Comparison of ENCODE assay signal across 17 cellular contexts in genomic region chr1:7268983-7269382, GRCh38.
DNase-seq lines count a peak whose midpoint lies in the region; TF ChIP-seq lines count a peak whose summit lies in the region.
"Had no signal": no experiment of that assay in that cellular context is flagged by ENCODE, and none has a peak within 500 bp of the region (broad histone marks: within the 10 kb centered on the region; RNA-seq: fewer than 3 reads in every experiment).

No MANE protein-coding gene starts in this region.

- peaks cover 14% of the 10 kb centered on the region for H3K9me3 Mint-ChIP-seq in activated CD4-positive, alpha-beta T cell treated with anti-CD3 and anti-CD28 coated beads, Interleukin-2, amount 10 ng/mL, durations not matched to agents 24 days and 14 days
- peaks cover 20% of the 10 kb centered on the region for H3K9me3 Mint-ChIP-seq in osteocyte (ENCODE audit: unreplicated experiment)

- H3K4me3 ChIP-seq in colonic mucosa, result no peak overlapping the region
- H3K4me3 ChIP-seq: BLaER1, GM23248, HAP-1 had no signal

- H3K4me1 ChIP-seq in colonic mucosa, result peaks cover 11% of the 10 kb centered on the region
- H3K4me1 ChIP-seq: BLaER1, HAP-1 had no signal

- no peaks in the 10 kb centered on the region for H3K27me3 ChIP-seq in colonic mucosa
- H3K27me3 ChIP-seq: BLaER1 had no signal

- H3K27ac ChIP-seq in colonic mucosa, result no peak overlapping the region
- H3K27ac ChIP-seq: 22Rv1, BLaER1, GM23248, HL-60 had no signal

- TF ChIP-seq CTCF in colonic mucosa (IDR thresholded peaks at IDR 0.05) (no peak), osteocyte (IDR thresholded peaks at IDR 0.05) (no peak)

- peak; percentile 7 for DNase-seq in activated CD4-positive, alpha-beta T cell treated with anti-CD3 and anti-CD28 coated beads, Interleukin-2, amount 10 ng/mL, durations not matched to agents 24 days and 14 days
- no peak for DNase-seq in activated CD4-positive, alpha-beta T cell treated with anti-CD3 and anti-CD28 coated beads for 1 hour
- DNase-seq in colonic mucosa, result peak; percentile 3
- DNase-seq in osteocyte (ENCODE audit: extremely low spot score, unreplicated experiment), result peak; percentile 13
- no peak for DNase-seq in NCI-H1092 (lab: John Stamatoyannopoulos, UW)
- DNase-seq in activated CD8-positive, alpha-beta memory T cell treated with anti-CD3 and anti-CD28 coated beads, Interleukin-2, amount 50 U/mL, for 4 hours, result no peak
- no peak for DNase-seq in effector CD8-positive, alpha-beta T cell (lab: John Stamatoyannopoulos, UW)
- DNase-seq: CD4-positive, alpha-beta memory T cell; DMS153; DMS79; GDM1; GM23248 had no signal

- H3K4me1 Mint-ChIP-seq in activated CD4-positive, alpha-beta T cell treated with anti-CD3 and anti-CD28 coated beads, Interleukin-2, amount 10 ng/mL, durations not matched to agents 24 days and 14 days, result no peaks in the 10 kb centered on the region
- peaks cover 28% of the 10 kb centered on the region for H3K4me1 Mint-ChIP-seq in osteocyte (ENCODE audit: unreplicated experiment)
- H3K4me1 Mint-ChIP-seq: CD14-positive monocyte; CD4-positive, alpha-beta memory T cell had no signal

- H3K27ac Mint-ChIP-seq in activated CD4-positive, alpha-beta T cell treated with anti-CD3 and anti-CD28 coated beads, Interleukin-2, amount 10 ng/mL, durations not matched to agents 24 days and 14 days, result no peak overlapping the region
- no peak overlapping the region for H3K27ac Mint-ChIP-seq in osteocyte (ENCODE audit: unreplicated experiment)
- H3K27ac Mint-ChIP-seq: CD14-positive monocyte; CD4-positive, alpha-beta memory T cell had no signal

- no peaks in the 10 kb centered on the region for H3K9me3 ChIP-seq in colonic mucosa

- no peaks in the 10 kb centered on the region for H3K36me3 ChIP-seq in colonic mucosa
- H3K36me3 ChIP-seq: BLaER1, HAP-1 had no signal

- H3K36me3 Mint-ChIP-seq in activated CD4-positive, alpha-beta T cell treated with anti-CD3 and anti-CD28 coated beads, Interleukin-2, amount 10 ng/mL, durations not matched to agents 24 days and 14 days (ENCODE audit: low read depth), result no peaks in the 10 kb centered on the region
- H3K36me3 Mint-ChIP-seq in osteocyte (ENCODE audit: unreplicated experiment), result peaks cover 7% of the 10 kb centered on the region
- H3K36me3 Mint-ChIP-seq: CD14-positive monocyte had no signal

- intact Hi-C loops in activated CD4-positive, alpha-beta T cell treated with anti-CD3 and anti-CD28 coated beads, Interleukin-2, amount 10 ng/mL, durations not matched to agents 24 days and 14 days (cut with micrococcal nuclease), result no loop called here
- intact Hi-C loops in colonic mucosa (cut with DNase I), result no loop called here

- H3K4me3 Mint-ChIP-seq in activated CD4-positive, alpha-beta T cell treated with anti-CD3 and anti-CD28 coated beads, Interleukin-2, amount 10 ng/mL, durations not matched to agents 24 days and 14 days, result no peak overlapping the region
- H3K4me3 Mint-ChIP-seq in osteocyte (ENCODE audit: unreplicated experiment), result no peak overlapping the region
- H3K4me3 Mint-ChIP-seq: CD14-positive monocyte; CD4-positive, alpha-beta memory T cell had no signal

- H3K27me3 Mint-ChIP-seq in activated CD4-positive, alpha-beta T cell treated with anti-CD3 and anti-CD28 coated beads, Interleukin-2, amount 10 ng/mL, durations not matched to agents 24 days and 14 days, result peaks cover 5% of the 10 kb centered on the region
- H3K27me3 Mint-ChIP-seq in osteocyte (ENCODE audit: unreplicated experiment), result no peaks in the 10 kb centered on the region

- H3K9ac ChIP-seq in colonic mucosa (ENCODE audit: low read depth in 2 of 2, low read length in 2 of 2), result no peak overlapping the region
- H3K9ac ChIP-seq: BLaER1, GM23248 had no signal

Comparison
In these comparisons a context has a peak if more than half of its experiments do, and no peak if none do; other contexts are left out.
1. DNase-seq: peak in activated CD4-positive, alpha-beta T cell treated with anti-CD3 and anti-CD28 coated beads, Interleukin-2, amount 10 ng/mL, durations not matched to agents 24 days and 14 days (single experiment), colonic mucosa (single experiment) and osteocyte (single experiment); none in activated CD4-positive, alpha-beta T cell treated with anti-CD3 and anti-CD28 coated beads for 1 hour (single experiment), NCI-H1092 (single experiment), activated CD8-positive, alpha-beta memory T cell treated with anti-CD3 and anti-CD28 coated beads, Interleukin-2, amount 50 U/mL, for 4 hours (single experiment) and effector CD8-positive, alpha-beta T cell (single experiment).